ENCODE assay signal across 1 cellular context in genomic region chr1:54715493-54716298, GRCh38.
TF ChIP-seq lines count a peak whose summit lies in the region.

Gene TTC4 (plus strand): TSS chr1:54715861. CDS start chr1:54715909, 48 bp downstream.

TF ChIP-seq in GM12878, 131 proteins besides CTCF, POLR2A, EP300 and RAD21 (continued from another document and continues in another):
- TF ChIP-seq SMAD1 (IDR thresholded peaks at IDR 0.05; ENCODE audit: low read depth, partially characterized antibody): no peak
- TF ChIP-seq TCF3 (IDR thresholded peaks at IDR 0.05; ENCODE audit: borderline replicate concordance, insufficient read depth, low read depth, low read length): peak; percentile 79; the same call in 1 of the 2 replicates
- TF ChIP-seq MYB (IDR thresholded peaks at IDR 0.05; ENCODE audit: borderline replicate concordance, low read depth, low read length): no peak
- peak; percentile 64; the same call in 1 of the 2 replicates for TF ChIP-seq CREB1 (IDR thresholded peaks at IDR 0.05; ENCODE audit: low read depth)
- TF ChIP-seq NR2C2 (IDR thresholded peaks at IDR 0.05; ENCODE audit: borderline replicate concordance, control insufficient read depth, insufficient read length, low read depth): no peak
- TF ChIP-seq NR2C1 (IDR thresholded peaks at IDR 0.05): peak; percentile 62; the same call in 1 of the 2 replicates
- TF ChIP-seq IRF3 (IDR thresholded peaks at IDR 0.05): no peak
- no peak for TF ChIP-seq IRF5 (IDR thresholded peaks at IDR 0.05; ENCODE audit: borderline replicate concordance)
- TF ChIP-seq FOS (IDR thresholded peaks at IDR 0.05; ENCODE audit: borderline replicate concordance, extremely low read depth, insufficient read length): no peak
- TF ChIP-seq ZBTB4 (CRISPR knock-in tag; IDR thresholded peaks at IDR 0.05): no peak
- no peak for TF ChIP-seq PRDM15 (CRISPR knock-in tag; IDR thresholded peaks at IDR 0.05)
- TF ChIP-seq TAF1 (IDR thresholded peaks at IDR 0.05; ENCODE audit: borderline replicate concordance, low read depth, low read length): peak; percentile 94
- no peak for TF ChIP-seq WRNIP1 (IDR thresholded peaks at IDR 0.05; ENCODE audit: borderline replicate concordance, low read depth, low read length)
- peak; percentile 15 to 67; a peak in 3 of 4 replicates for TF ChIP-seq BHLHE40 (IDR thresholded peaks at IDR 0.05; ENCODE audit: borderline replicate concordance in 1 of 2, low read depth in 2 of 2, low read length in 1 of 2)
- TF ChIP-seq ZNF622 (IDR thresholded peaks at IDR 0.05): no peak
- TF ChIP-seq ATF3 (IDR thresholded peaks at IDR 0.05; ENCODE audit: borderline replicate concordance, extremely low read depth, low read depth, low read length): no peak
- TF ChIP-seq HDAC2 (IDR thresholded peaks at IDR 0.05): no peak
- TF ChIP-seq IRF4 (IDR thresholded peaks at IDR 0.05; ENCODE audit: low read depth, low read length): 0 out of 2 replicates have a peak, but pooled peaks have one; percentile 67
- TF ChIP-seq STAT3 (IDR thresholded peaks at IDR 0.05; ENCODE audit: low read depth, low read length): no peak
- no peak for TF ChIP-seq NFXL1 (IDR thresholded peaks at IDR 0.05; ENCODE audit: borderline replicate concordance)
- TF ChIP-seq MTA3 (IDR thresholded peaks at IDR 0.05; ENCODE audit: borderline replicate concordance, low read length): no peak
- peak; percentile 88 for TF ChIP-seq YY1 (IDR thresholded peaks at IDR 0.05; ENCODE audit: low read depth, low read length)
- peak; percentile 94 for TF ChIP-seq PML (IDR thresholded peaks at IDR 0.05; ENCODE audit: low read length)
- no peak for TF ChIP-seq SUPT20H (IDR thresholded peaks at IDR 0.05; ENCODE audit: borderline replicate concordance, control insufficient read depth, low read depth, low read length)
- no peak for TF ChIP-seq NFYA (IDR thresholded peaks at IDR 0.05; ENCODE audit: borderline replicate concordance, low read depth, low read length)
- TF ChIP-seq BCLAF1 (IDR thresholded peaks at IDR 0.05): no peak
- peak; percentile 69; the same call in 1 of the 2 replicates for TF ChIP-seq EED (IDR thresholded peaks at IDR 0.05; ENCODE audit: low read depth)
- TF ChIP-seq ZNF592 (IDR thresholded peaks at IDR 0.05): no peak
- peak; percentile 87 for TF ChIP-seq RELA (IDR thresholded peaks at IDR 0.05; ENCODE audit: borderline replicate concordance, partially characterized antibody)
- TF ChIP-seq PAX8 (IDR thresholded peaks at IDR 0.05): no peak
- peak; percentile 89; the same call in 1 of the 2 replicates for TF ChIP-seq RB1 (IDR thresholded peaks at IDR 0.05; ENCODE audit: borderline replicate concordance)
- TF ChIP-seq SMARCA5 (IDR thresholded peaks at IDR 0.05): peak; percentile 89
- no peak for TF ChIP-seq ASH2L (IDR thresholded peaks at IDR 0.05; ENCODE audit: borderline replicate concordance, low read depth)
- TF ChIP-seq SP1 (IDR thresholded peaks at IDR 0.05; ENCODE audit: low read depth, low read length): peak; percentile 92
- 0 out of 2 replicates have a peak, but pooled peaks have one; percentile 24 for TF ChIP-seq ZNF687 (IDR thresholded peaks at IDR 0.05)
- TF ChIP-seq MTA2 (IDR thresholded peaks at IDR 0.05; ENCODE audit: low read depth): no peak
